In genomic region chr17:67390006-67390645, GRCh38 we compare ENCODE assay signal across 8 cellular contexts. TPM values are rescaled to one million over a fixed set of nuclear protein-coding genes. Genes with fewer than 3 reads are reported as not detected.
DNase-seq lines count a peak whose midpoint lies in the region; ATAC-seq and TF ChIP-seq lines count a peak whose summit lies in the region.

No MANE protein-coding gene starts in this region.

- no peaks in the 10 kb centered on the region for H3K36me3 ChIP-seq in fibroblast of lung (ENCODE audit: control insufficient read depth, insufficient read depth, low read length)

- no peaks in the 10 kb centered on the region for H3K9me3 Mint-ChIP-seq in activated CD4-positive, alpha-beta T cell treated with anti-CD3 and anti-CD28 coated beads, Interleukin-2, amount 10 ng/mL, durations not matched to agents 7 days and 5 days
- no peaks in the 10 kb centered on the region for H3K9me3 Mint-ChIP-seq in stimulated activated effector memory CD8-positive, alpha-beta T cell treated with anti-CD3 and anti-CD28 coated beads, Interleukin-12 subunit alpha, Interleukin-12 subunit beta, amount 100 ng/mL, for 72 hours

- H4K20me1 ChIP-seq in fibroblast of lung (ENCODE audit: control insufficient read depth, extremely low read depth, insufficient read depth, low read length) = no peaks in the 10 kb centered on the region

- no peak overlapping the region for H3K9ac ChIP-seq in fibroblast of lung (ENCODE audit: insufficient read depth, low read length)

- no peak overlapping the region for H2AFZ ChIP-seq in fibroblast of lung (ENCODE audit: low read length)

- H3K4me1 Mint-ChIP-seq in activated CD4-positive, alpha-beta T cell treated with anti-CD3 and anti-CD28 coated beads, Interleukin-2, amount 10 ng/mL, durations not matched to agents 7 days and 5 days = peaks cover 68% of the 10 kb centered on the region
- peaks cover 57% of the 10 kb centered on the region for H3K4me1 Mint-ChIP-seq in stimulated activated effector memory CD8-positive, alpha-beta T cell treated with anti-CD3 and anti-CD28 coated beads, Interleukin-12 subunit alpha, Interleukin-12 subunit beta, amount 100 ng/mL, for 72 hours

- no peak overlapping the region for H3K4me3 Mint-ChIP-seq in activated CD4-positive, alpha-beta T cell treated with anti-CD3 and anti-CD28 coated beads, Interleukin-2, amount 10 ng/mL, durations not matched to agents 7 days and 5 days
- H3K4me3 Mint-ChIP-seq in stimulated activated effector memory CD8-positive, alpha-beta T cell treated with anti-CD3 and anti-CD28 coated beads, Interleukin-12 subunit alpha, Interleukin-12 subunit beta, amount 100 ng/mL, for 72 hours = peak overlapping the region; percentile 50

- peaks cover 4% of the 10 kb centered on the region for H3K79me2 ChIP-seq in fibroblast of lung (ENCODE audit: control insufficient read depth, insufficient read depth, low read length)

- H3K4me1 ChIP-seq in fibroblast of lung (ENCODE audit: control insufficient read depth, extremely low read depth, insufficient read depth, low read length) = peaks cover 6% of the 10 kb centered on the region

- H3K27me3 ChIP-seq in fibroblast of lung (ENCODE audit: control insufficient read depth, insufficient read depth, low read length) = no peaks in the 10 kb centered on the region

- ATAC-seq in stimulated activated effector memory CD8-positive, alpha-beta T cell treated with anti-CD3 and anti-CD28 coated beads, Interleukin-12 subunit alpha, Interleukin-12 subunit beta, amount 100 ng/mL, for 72 hours = no peak
- no peak for ATAC-seq in GM19351 (IDR thresholded peaks at IDR 0.05; ENCODE audit: unreplicated experiment)

- no peak for DNase-seq in activated CD4-positive, alpha-beta T cell treated with anti-CD3 and anti-CD28 coated beads, Interleukin-2, amount 10 ng/mL, durations not matched to agents 7 days and 5 days
- no peak for DNase-seq in activated CD4-positive, alpha-beta T cell treated with anti-CD3 and anti-CD28 coated beads for 1 hour
- peak; percentile 87 to 93 for DNase-seq in SHP77 (lab: John Stamatoyannopoulos, UW)
- no peak for DNase-seq in fibroblast of lung (ENCODE audit: low read depth in 2 of 2)
- DNase-seq in stimulated activated effector memory CD8-positive, alpha-beta T cell treated with anti-CD3 and anti-CD28 coated beads, Interleukin-12 subunit alpha, Interleukin-12 subunit beta, amount 100 ng/mL, for 72 hours (ENCODE audit: low spot score in 2 of 2) = no peak
- no peak for DNase-seq in GOT3 (lab: John Stamatoyannopoulos, UW)
- no peak for DNase-seq in stimulated activated CD4-positive, alpha-beta T cell treated with anti-CD3 and anti-CD28 coated beads, Interleukin-4, amount 100 ng/mL, for 4 hours

- no peaks in the 10 kb centered on the region for H3K9me3 ChIP-seq in fibroblast of lung (ENCODE audit: control insufficient read depth, insufficient read depth, low read depth, low read length)

- CTCF ChIA-PET in activated CD4-positive, alpha-beta T cell treated with anti-CD3 and anti-CD28 coated beads, Interleukin-2, amount 10 ng/mL, durations not matched to agents 7 days and 5 days (lab: Charles Lee) = interaction anchor here (0.5 to 6.6 kb wide), 11 partner anchors 9 to 213 kb away, joined by 3 to 84 read pairs (median 3); no protein-coding TSS in a partner anchor

- no peak for TF ChIP-seq CTCF in fibroblast of lung (conservative IDR thresholded peaks at IDR 0.05 in 1 of 2, IDR thresholded peaks at IDR 0.05 in 1 of 2; ENCODE audit: low read depth in 1 of 2, low read length in 2 of 2)

- H3K36me3 Mint-ChIP-seq in activated CD4-positive, alpha-beta T cell treated with anti-CD3 and anti-CD28 coated beads, Interleukin-2, amount 10 ng/mL, durations not matched to agents 7 days and 5 days (ENCODE audit: low read depth) = peaks cover 34% of the 10 kb centered on the region
- H3K36me3 Mint-ChIP-seq in stimulated activated effector memory CD8-positive, alpha-beta T cell treated with anti-CD3 and anti-CD28 coated beads, Interleukin-12 subunit alpha, Interleukin-12 subunit beta, amount 100 ng/mL, for 72 hours = peaks cover 27% of the 10 kb centered on the region

- H3K27me3 Mint-ChIP-seq in activated CD4-positive, alpha-beta T cell treated with anti-CD3 and anti-CD28 coated beads, Interleukin-2, amount 10 ng/mL, durations not matched to agents 7 days and 5 days = no peaks in the 10 kb centered on the region

- H3K27ac Mint-ChIP-seq in activated CD4-positive, alpha-beta T cell treated with anti-CD3 and anti-CD28 coated beads, Interleukin-2, amount 10 ng/mL, durations not matched to agents 7 days and 5 days = peak overlapping the region; percentile 94
- peak overlapping the region; percentile 86 for H3K27ac Mint-ChIP-seq in stimulated activated effector memory CD8-positive, alpha-beta T cell treated with anti-CD3 and anti-CD28 coated beads, Interleukin-12 subunit alpha, Interleukin-12 subunit beta, amount 100 ng/mL, for 72 hours

- H3K4me3 ChIP-seq in fibroblast of lung (replicated peaks in 1 of 4; ENCODE audit: control extremely low read depth in 1 of 4, insufficient read depth in 1 of 4, low read depth in 3 of 4, low read length in 4 of 4) = no peak overlapping the region

- POLR2A ChIA-PET in activated CD4-positive, alpha-beta T cell treated with anti-CD3 and anti-CD28 coated beads, Interleukin-2, amount 10 ng/mL, durations not matched to agents 7 days and 5 days (lab: Charles Lee) = interaction anchor here (0.6 to 1.0 kb wide), 5 partner anchors 12 to 74 kb away, joined by 3 to 11 read pairs (median 3); no protein-coding TSS in a partner anchor

- peak overlapping the region; percentile 80 for H3K27ac ChIP-seq in fibroblast of lung (ENCODE audit: insufficient read depth, low read length)

- peak overlapping the region; percentile 83 for H3K4me2 ChIP-seq in fibroblast of lung (ENCODE audit: extremely low read depth, insufficient read depth, low read length)

RNA-seq across cellular contexts. Expression of gene PITPNC1, which starts 13.0 kb away (rescaled TPM):
- total RNA-seq in activated CD4-positive, alpha-beta T cell treated with anti-CD3 and anti-CD28 coated beads, Interleukin-2, amount 10 ng/mL, durations not matched to agents 7 days and 5 days = 10 to 100 TPM; 57.0 to 67.1 TPM
- 4.1 and 5.8 TPM in 2 replicates for total RNA-seq in fibroblast of lung
- polyA plus RNA-seq in fibroblast of lung = 7.1 and 18.1 TPM in 2 replicates
- 6.1 and 14.6 TPM in 2 replicates for polyA plus RNA-seq in fibroblast of lung (2012)
- 3.1 and 9.2 TPM in 2 replicates for polyA minus RNA-seq in fibroblast of lung (ENCODE audit: low replicate concordance)

RNA-seq across cellular contexts. Expression of gene PSMD12, which starts 23.7 kb away (rescaled TPM):
- 10 to 100 TPM; 42.4 to 47.5 TPM for total RNA-seq in activated CD4-positive, alpha-beta T cell treated with anti-CD3 and anti-CD28 coated beads, Interleukin-2, amount 10 ng/mL, durations not matched to agents 7 days and 5 days
- 19.3 and 21.3 TPM in 2 replicates for total RNA-seq in fibroblast of lung
- 66.2 and 74.2 TPM in 2 replicates for polyA plus RNA-seq in fibroblast of lung
- polyA plus RNA-seq in fibroblast of lung (2012) = 45.6 and 55.4 TPM in 2 replicates
- 7.7 and 12.0 TPM in 2 replicates for polyA minus RNA-seq in fibroblast of lung (ENCODE audit: low replicate concordance)

Comparison
In these comparisons a context has a peak if more than half of its experiments do, and no peak if none do; other contexts are left out.
1. DNase-seq: peak in SHP77 (2 of 2); none in activated CD4-positive, alpha-beta T cell treated with anti-CD3 and anti-CD28 coated beads, Interleukin-2, amount 10 ng/mL, durations not matched to agents 7 days and 5 days (single experiment), activated CD4-positive, alpha-beta T cell treated with anti-CD3 and anti-CD28 coated beads for 1 hour (single experiment), fibroblast of lung (0 of 2), stimulated activated effector memory CD8-positive, alpha-beta T cell treated with anti-CD3 and anti-CD28 coated beads, Interleukin-12 subunit alpha, Interleukin-12 subunit beta, amount 100 ng/mL, for 72 hours (0 of 2), GOT3 (single experiment) and stimulated activated CD4-positive, alpha-beta T cell treated with anti-CD3 and anti-CD28 coated beads, Interleukin-4, amount 100 ng/mL, for 4 hours (0 of 2).